ENCODE assay signal across 1 cellular context in genomic region chr1:198158766-198159589, GRCh38.
TF ChIP-seq lines count a peak whose summit lies in the region.

No MANE protein-coding gene starts in this region.

TF ChIP-seq in HepG2, 621 proteins besides CTCF, POLR2A, EP300 and RAD21 (continued from another document and continues in another):
- TF ChIP-seq RERE (CRISPR knock-in tag; IDR thresholded peaks at IDR 0.05; ENCODE audit: low read depth) (no peak), ZNF572 (CRISPR knock-in tag; IDR thresholded peaks at IDR 0.05) (no peak), FOXJ3 (CRISPR knock-in tag; IDR thresholded peaks at IDR 0.05; ENCODE audit: borderline replicate concordance) (no peak), RBM39 (IDR thresholded peaks at IDR 0.05; ENCODE audit: low read depth, low read length, poor library complexity, severe bottlenecking) (peak; percentile 35), ZNF746 (CRISPR knock-in tag; IDR thresholded peaks at IDR 0.05) (no peak), ZFAT (CRISPR knock-in tag; conservative IDR thresholded peaks at IDR 0.05) (no peak), ZNF207 (IDR thresholded peaks at IDR 0.05; ENCODE audit: borderline replicate concordance) (no peak), ZNF253 (CRISPR knock-in tag; IDR thresholded peaks at IDR 0.05; ENCODE audit: borderline replicate concordance) (no peak), ZNF83 (CRISPR knock-in tag; IDR thresholded peaks at IDR 0.05; ENCODE audit: borderline replicate concordance) (0 out of 2 replicates have a peak, but pooled peaks have one; percentile 70), ZNF44 (CRISPR knock-in tag; IDR thresholded peaks at IDR 0.05) (no peak), MTA3 (CRISPR knock-in tag; IDR thresholded peaks at IDR 0.05) (no peak), FOXK2 (IDR thresholded peaks at IDR 0.05) (no peak), ZMYM2 (CRISPR knock-in tag; IDR thresholded peaks at IDR 0.05) (no peak), SMARCE1 (IDR thresholded peaks at IDR 0.05; ENCODE audit: borderline replicate concordance) (no peak), KDM1A (CRISPR knock-in tag; IDR thresholded peaks at IDR 0.05) (no peak), RXRB (CRISPR knock-in tag; IDR thresholded peaks at IDR 0.05; ENCODE audit: borderline replicate concordance) (0 out of 2 replicates have a peak, but pooled peaks have one; percentile 14), HOXD1 (CRISPR knock-in tag; IDR thresholded peaks at IDR 0.05) (no peak), MZF1 (CRISPR knock-in tag; IDR thresholded peaks at IDR 0.05; ENCODE audit: borderline replicate concordance) (no peak), NCOA2 (CRISPR knock-in tag; IDR thresholded peaks at IDR 0.05) (no peak), ZNF30 (CRISPR knock-in tag; IDR thresholded peaks at IDR 0.05) (no peak), ZNF281 (CRISPR knock-in tag; IDR thresholded peaks at IDR 0.05; ENCODE audit: borderline replicate concordance) (no peak), GFI1 (CRISPR knock-in tag; IDR thresholded peaks at IDR 0.05; ENCODE audit: borderline replicate concordance) (no peak; the same call in 1 of the 2 replicates), SIN3B (IDR thresholded peaks at IDR 0.05; ENCODE audit: low read length) (no peak), CENPT (CRISPR knock-in tag; IDR thresholded peaks at IDR 0.05; ENCODE audit: low read depth) (no peak), ZNF878 (CRISPR knock-in tag; IDR thresholded peaks at IDR 0.05) (0 out of 2 replicates have a peak, but pooled peaks have one; percentile 9), ZNF33B (CRISPR knock-in tag; IDR thresholded peaks at IDR 0.05) (no peak), SP5 (CRISPR knock-in tag; IDR thresholded peaks at IDR 0.05; ENCODE audit: borderline replicate concordance, low read depth) (no peak; the same call in 1 of the 2 replicates), GMEB2 (CRISPR knock-in tag; IDR thresholded peaks at IDR 0.05; ENCODE audit: low read depth) (no peak), KLF13 (CRISPR knock-in tag; IDR thresholded peaks at IDR 0.05) (no peak), FOXK1 (CRISPR knock-in tag; IDR thresholded peaks at IDR 0.05; ENCODE audit: borderline replicate concordance, low read depth) (no peak)
- TF ChIP-seq, protein P1, sequence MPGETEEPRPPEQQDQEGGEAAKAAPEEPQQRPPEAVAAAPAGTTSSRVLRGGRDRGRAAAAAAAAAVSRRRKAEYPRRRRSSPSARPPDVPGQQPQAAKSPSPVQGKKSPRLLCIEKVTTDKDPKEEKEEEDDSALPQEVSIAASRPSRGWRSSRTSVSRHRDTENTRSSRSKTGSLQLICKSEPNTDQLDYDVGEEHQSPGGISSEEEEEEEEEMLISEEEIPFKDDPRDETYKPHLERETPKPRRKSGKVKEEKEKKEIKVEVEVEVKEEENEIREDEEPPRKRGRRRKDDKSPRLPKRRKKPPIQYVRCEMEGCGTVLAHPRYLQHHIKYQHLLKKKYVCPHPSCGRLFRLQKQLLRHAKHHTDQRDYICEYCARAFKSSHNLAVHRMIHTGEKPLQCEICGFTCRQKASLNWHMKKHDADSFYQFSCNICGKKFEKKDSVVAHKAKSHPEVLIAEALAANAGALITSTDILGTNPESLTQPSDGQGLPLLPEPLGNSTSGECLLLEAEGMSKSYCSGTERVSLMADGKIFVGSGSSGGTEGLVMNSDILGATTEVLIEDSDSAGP (CRISPR knock-in tag; IDR thresholded peaks at IDR 0.05; ENCODE audit: borderline replicate concordance) = peak; percentile 20; the same call in 1 of the 2 replicates
- TF ChIP-seq, protein P2, sequence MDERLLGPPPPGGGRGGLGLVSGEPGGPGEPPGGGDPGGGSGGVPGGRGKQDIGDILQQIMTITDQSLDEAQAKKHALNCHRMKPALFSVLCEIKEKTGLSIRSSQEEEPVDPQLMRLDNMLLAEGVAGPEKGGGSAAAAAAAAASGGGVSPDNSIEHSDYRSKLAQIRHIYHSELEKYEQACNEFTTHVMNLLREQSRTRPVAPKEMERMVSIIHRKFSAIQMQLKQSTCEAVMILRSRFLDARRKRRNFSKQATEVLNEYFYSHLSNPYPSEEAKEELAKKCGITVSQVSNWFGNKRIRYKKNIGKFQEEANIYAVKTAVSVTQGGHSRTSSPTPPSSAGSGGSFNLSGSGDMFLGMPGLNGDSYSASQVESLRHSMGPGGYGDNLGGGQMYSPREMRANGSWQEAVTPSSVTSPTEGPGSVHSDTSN (CRISPR knock-in tag; IDR thresholded peaks at IDR 0.05) = peak; percentile 91
- TF ChIP-seq, protein P3, sequence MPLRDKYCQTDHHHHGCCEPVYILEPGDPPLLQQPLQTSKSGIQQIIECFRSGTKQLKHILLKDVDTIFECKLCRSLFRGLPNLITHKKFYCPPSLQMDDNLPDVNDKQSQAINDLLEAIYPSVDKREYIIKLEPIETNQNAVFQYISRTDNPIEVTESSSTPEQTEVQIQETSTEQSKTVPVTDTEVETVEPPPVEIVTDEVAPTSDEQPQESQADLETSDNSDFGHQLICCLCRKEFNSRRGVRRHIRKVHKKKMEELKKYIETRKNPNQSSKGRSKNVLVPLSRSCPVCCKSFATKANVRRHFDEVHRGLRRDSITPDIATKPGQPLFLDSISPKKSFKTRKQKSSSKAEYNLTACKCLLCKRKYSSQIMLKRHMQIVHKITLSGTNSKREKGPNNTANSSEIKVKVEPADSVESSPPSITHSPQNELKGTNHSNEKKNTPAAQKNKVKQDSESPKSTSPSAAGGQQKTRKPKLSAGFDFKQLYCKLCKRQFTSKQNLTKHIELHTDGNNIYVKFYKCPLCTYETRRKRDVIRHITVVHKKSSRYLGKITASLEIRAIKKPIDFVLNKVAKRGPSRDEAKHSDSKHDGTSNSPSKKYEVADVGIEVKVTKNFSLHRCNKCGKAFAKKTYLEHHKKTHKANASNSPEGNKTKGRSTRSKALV (CRISPR knock-in tag; IDR thresholded peaks at IDR 0.05) = no peak
- TF ChIP-seq, protein P4, sequence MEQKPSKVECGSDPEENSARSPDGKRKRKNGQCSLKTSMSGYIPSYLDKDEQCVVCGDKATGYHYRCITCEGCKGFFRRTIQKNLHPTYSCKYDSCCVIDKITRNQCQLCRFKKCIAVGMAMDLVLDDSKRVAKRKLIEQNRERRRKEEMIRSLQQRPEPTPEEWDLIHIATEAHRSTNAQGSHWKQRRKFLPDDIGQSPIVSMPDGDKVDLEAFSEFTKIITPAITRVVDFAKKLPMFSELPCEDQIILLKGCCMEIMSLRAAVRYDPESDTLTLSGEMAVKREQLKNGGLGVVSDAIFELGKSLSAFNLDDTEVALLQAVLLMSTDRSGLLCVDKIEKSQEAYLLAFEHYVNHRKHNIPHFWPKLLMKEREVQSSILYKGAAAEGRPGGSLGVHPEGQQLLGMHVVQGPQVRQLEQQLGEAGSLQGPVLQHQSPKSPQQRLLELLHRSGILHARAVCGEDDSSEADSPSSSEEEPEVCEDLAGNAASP (CRISPR knock-in tag; IDR thresholded peaks at IDR 0.05; ENCODE audit: borderline replicate concordance) = no peak; the same call in 1 of the 2 replicates
- TF ChIP-seq, protein P5, sequence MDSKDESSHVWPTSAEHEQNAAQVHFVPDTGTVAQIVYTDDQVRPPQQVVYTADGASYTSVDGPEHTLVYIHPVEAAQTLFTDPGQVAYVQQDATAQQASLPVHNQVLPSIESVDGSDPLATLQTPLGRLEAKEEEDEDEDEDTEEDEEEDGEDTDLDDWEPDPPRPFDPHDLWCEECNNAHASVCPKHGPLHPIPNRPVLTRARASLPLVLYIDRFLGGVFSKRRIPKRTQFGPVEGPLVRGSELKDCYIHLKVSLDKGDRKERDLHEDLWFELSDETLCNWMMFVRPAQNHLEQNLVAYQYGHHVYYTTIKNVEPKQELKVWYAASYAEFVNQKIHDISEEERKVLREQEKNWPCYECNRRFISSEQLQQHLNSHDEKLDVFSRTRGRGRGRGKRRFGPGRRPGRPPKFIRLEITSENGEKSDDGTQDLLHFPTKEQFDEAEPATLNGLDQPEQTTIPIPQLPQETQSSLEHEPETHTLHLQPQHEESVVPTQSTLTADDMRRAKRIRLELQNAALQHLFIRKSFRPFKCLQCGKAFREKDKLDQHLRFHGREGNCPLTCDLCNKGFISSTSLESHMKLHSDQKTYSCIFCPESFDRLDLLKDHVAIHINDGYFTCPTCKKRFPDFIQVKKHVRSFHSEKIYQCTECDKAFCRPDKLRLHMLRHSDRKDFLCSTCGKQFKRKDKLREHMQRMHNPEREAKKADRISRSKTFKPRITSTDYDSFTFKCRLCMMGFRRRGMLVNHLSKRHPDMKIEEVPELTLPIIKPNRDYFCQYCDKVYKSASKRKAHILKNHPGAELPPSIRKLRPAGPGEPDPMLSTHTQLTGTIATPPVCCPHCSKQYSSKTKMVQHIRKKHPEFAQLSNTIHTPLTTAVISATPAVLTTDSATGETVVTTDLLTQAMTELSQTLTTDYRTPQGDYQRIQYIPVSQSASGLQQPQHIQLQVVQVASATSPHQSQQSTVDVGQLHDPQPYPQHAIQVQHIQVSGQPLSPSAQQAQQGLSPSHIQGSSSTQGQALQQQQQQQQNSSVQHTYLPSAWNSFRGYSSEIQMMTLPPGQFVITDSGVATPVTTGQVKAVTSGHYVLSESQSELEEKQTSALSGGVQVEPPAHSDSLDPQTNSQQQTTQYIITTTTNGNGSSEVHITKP (CRISPR knock-in tag; IDR thresholded peaks at IDR 0.05; ENCODE audit: low read depth) = no peak; the same call in 1 of the 2 replicates
- TF ChIP-seq, protein P6, sequence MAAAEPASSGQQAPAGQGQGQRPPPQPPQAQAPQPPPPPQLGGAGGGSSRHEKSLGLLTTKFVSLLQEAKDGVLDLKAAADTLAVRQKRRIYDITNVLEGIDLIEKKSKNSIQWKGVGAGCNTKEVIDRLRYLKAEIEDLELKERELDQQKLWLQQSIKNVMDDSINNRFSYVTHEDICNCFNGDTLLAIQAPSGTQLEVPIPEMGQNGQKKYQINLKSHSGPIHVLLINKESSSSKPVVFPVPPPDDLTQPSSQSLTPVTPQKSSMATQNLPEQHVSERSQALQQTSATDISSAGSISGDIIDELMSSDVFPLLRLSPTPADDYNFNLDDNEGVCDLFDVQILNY (CRISPR knock-in tag; conservative IDR thresholded peaks at IDR 0.05) = no peak
- TF ChIP-seq, protein P7, sequence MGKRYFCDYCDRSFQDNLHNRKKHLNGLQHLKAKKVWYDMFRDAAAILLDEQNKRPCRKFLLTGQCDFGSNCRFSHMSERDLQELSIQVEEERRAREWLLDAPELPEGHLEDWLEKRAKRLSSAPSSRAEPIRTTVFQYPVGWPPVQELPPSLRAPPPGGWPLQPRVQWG (CRISPR knock-in tag; IDR thresholded peaks at IDR 0.05; ENCODE audit: borderline replicate concordance, low read depth) = no peak
